ENCODE assay signal across 8 cellular contexts in genomic region chr10:100800931-100801330, GRCh38. TPM values are rescaled to one million over a fixed set of nuclear protein-coding genes. Genes with fewer than 3 reads are reported as not detected.
"Had no signal": no experiment of that assay in that cellular context is flagged by ENCODE, and none has a peak within 500 bp of the region (broad histone marks: within the 10 kb centered on the region; RNA-seq: fewer than 3 reads in every experiment).

No MANE protein-coding gene starts in this region.

- H3K27ac Mint-ChIP-seq: GM23338, H9, IgD-negative memory B cell had no signal

- H3K4me3 ChIP-seq: GM23338 had no signal

- ATAC-seq: GM23338, HepG2 had no signal

- H3K9me3 Mint-ChIP-seq: GM23338, H9, IgD-negative memory B cell had no signal

- H3K36me3 Mint-ChIP-seq: IgD-negative memory B cell had no signal

- H3K27ac ChIP-seq: HL-60 had no signal

- DNase-seq: H9, HCEC 1CT had no signal

- H3K4me3 Mint-ChIP-seq: GM23338, H9 had no signal

- H3K4me2 ChIP-seq: GM23338 had no signal

- H2AFZ ChIP-seq: GM23338 had no signal

RNA-seq across cellular contexts. Expression of gene PAX2, which starts 55.5 kb away (rescaled TPM):
- total RNA-seq: GM23338, H1, H9, HepG2, HT1080 had no signal
